In the genomic region with DNA sequence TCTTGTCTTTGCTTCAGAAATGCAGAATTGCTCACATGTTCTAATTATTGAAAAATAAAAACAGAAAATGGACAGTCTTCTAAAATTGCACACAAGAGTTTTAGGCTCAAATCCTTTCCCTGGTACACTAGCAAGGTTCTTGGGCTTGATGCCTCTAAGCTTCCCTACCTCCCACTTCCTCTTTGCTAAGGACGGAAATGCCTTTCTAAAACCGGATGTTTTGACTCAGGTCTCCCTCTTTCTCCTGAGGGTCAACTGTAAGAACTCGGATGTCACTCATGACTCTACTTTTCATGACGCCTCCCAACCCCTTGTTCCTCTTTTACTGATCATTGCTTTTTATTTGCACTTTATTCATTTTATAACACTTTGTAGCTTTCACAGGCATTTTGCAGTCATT, we compare ENCODE assay signal across 2 cellular contexts.
TF ChIP-seq lines count a peak whose summit lies in the region.

No MANE protein-coding gene starts in this region.

TF ChIP-seq in GM12891, 5 proteins besides CTCF, POLR2A, EP300 and RAD21 (continued from another document):
- no peak for TF ChIP-seq POLR2AphosphoS5 (IDR thresholded peaks at IDR 0.05; ENCODE audit: low read depth, low read length)
TF ChIP-seq in GM12891: peak in this region for 1.

TF ChIP-seq in endothelial cell of umbilical vein, 7 proteins besides CTCF, POLR2A, EP300 and RAD21 (continued from another document):
- TF ChIP-seq JUN (IDR thresholded peaks at IDR 0.05; ENCODE audit: borderline replicate concordance, insufficient read depth, insufficient read length, low read depth) (peak; percentile 37), FOS (IDR thresholded peaks at IDR 0.05; ENCODE audit: borderline replicate concordance, insufficient read depth, low read length) (no peak)
